Comparison of ENCODE assay signal across 21 cellular contexts in the genomic region with DNA sequence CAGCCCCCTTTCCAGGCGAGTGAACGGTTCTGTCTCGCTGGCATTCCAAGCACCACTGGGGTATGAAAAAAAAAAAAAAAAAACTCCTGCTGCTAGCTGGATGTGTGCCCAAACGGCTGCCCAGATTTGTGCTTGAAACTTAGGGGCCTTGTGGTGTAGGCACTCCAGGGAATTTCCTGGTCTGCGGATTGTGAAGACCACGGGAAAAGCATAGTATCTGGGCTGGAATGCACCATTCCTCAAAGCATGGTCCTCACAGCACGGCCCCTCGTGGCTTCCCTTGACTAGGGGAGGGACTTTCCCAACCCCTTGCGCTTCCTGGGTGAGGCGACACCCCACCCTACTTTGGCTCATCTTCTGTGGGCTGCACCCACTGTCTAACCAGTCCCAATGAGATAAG.
"Had no signal": no experiment of that assay in that cellular context is flagged by ENCODE, and none has a peak within 500 bp of the region (broad histone marks: within the 10 kb centered on the region; RNA-seq: fewer than 3 reads in every experiment).

No MANE protein-coding gene starts in this region.

- ATAC-seq: activated naive CD8-positive, alpha-beta T cell treated with anti-CD3 and anti-CD28 coated beads, Interleukin-2, amount 50 U/mL, for 24 hours; activated T-cell treated with anti-CD3 and anti-CD28 coated beads, Interleukin-2, amount 50 U/mL, for 4 hours; esophagus mucosa; gastroesophageal sphincter; heart right ventricle; mucosa of descending colon; right lobe of liver; stimulated activated memory B cell treated with anti-CD40 and anti-IgM and Interleukin-4, amounts not matched to agents 10 μg/mL and 1 μg/mL and 100 μg/mL, for 72 hours; upper lobe of right lung had no signal

- H3K4me3 ChIP-seq: gastroesophageal sphincter, heart right ventricle, mucosa of descending colon, ovary, right lobe of liver, smooth muscle cell, testis, upper lobe of right lung had no signal

- DNase-seq: activated CD4-positive, alpha-beta T cell treated with anti-CD3 and anti-CD28 coated beads, Interleukin-2, amount 50 U/mL, for 1 hour; activated CD8-positive, alpha-beta memory T cell treated with anti-CD3 and anti-CD28 coated beads, Interleukin-2, amount 50 U/mL, for 4 hours; activated naive CD4-positive, alpha-beta T cell treated with anti-CD3 and anti-CD28 coated beads, Interleukin-2, amount 10 ng/mL, durations not matched to agents 7 days and 5 days; activated naive CD8-positive, alpha-beta T cell treated with anti-CD3 and anti-CD28 coated beads, Interleukin-2, amount 50 U/mL, for 24 hours; activated T-cell treated with anti-CD3 and anti-CD28 coated beads, Interleukin-2, amount 50 U/mL, for 4 hours; anterior cingulate cortex; cerebellar nuclear complex; effector CD4-positive, alpha-beta T cell; heart right ventricle; naive B cell; ovary; right lobe of liver; stimulated activated CD4-positive, alpha-beta T cell treated with anti-CD3 and anti-CD28 coated beads, Interleukin-4, amount 100 ng/mL, for 4 hours; T1000; testis; upper lobe of right lung had no signal
